22 cellular contexts compared by ENCODE assay signal in the genomic region with DNA sequence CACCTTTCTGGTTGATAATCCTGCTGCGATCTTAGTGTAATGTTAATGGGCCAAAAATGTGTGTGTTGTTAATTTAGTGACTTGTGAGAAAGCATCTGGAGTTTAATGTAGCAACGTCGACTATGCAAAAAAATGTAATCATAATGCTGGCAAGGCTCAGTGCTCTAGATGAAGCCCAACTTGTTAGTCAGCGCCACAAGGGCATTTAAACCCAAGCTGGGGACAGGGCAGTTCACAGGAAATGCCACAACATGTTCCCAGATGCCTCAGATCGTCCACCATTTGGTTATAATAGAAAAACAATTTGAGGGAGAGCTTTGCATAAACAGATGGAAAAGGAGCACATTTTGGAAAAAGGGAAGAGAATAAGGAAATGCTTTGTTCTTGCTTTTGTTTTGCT.
A peak's percentile ranks its signal among the peaks of the same experiment; 100 is the strongest.
DNase-seq lines count a peak whose midpoint lies in the region; ATAC-seq, FAIRE-seq and TF ChIP-seq lines count a peak whose summit lies in the region.
"Had no signal": no experiment of that assay in that cellular context is flagged by ENCODE, and none has a peak within 500 bp of the region (broad histone marks: within the 10 kb centered on the region; RNA-seq: fewer than 3 reads in every experiment).

No MANE protein-coding gene starts in this region.

- 0 out of 2 replicates have a peak, but pooled peaks cover under 1% of the 10 kb centered on the region for H3K4me1 ChIP-seq in H9 (ENCODE audit: insufficient read depth, low read length)
- H3K4me1 ChIP-seq: BLaER1, HAP-1 had no signal

- H3K4ac ChIP-seq in H9 (ENCODE audit: low read depth, low read length), result no peak overlapping the region

- no peak overlapping the region for H2AK5ac ChIP-seq in H9 (ENCODE audit: insufficient read length, low read length)

- no peak overlapping the region for H4K5ac ChIP-seq in H9 (ENCODE audit: insufficient read length, low read depth, low read length)

- no peak overlapping the region for H3K4me2 ChIP-seq in H9 (ENCODE audit: insufficient read depth, insufficient read length, low read length)
- H3K4me2 ChIP-seq: BLaER1, PC-9 had no signal

- no peaks in the 10 kb centered on the region for H3K27me3 Mint-ChIP-seq in glutamatergic neuron (ENCODE audit: unreplicated experiment)
- no peaks in the 10 kb centered on the region for H3K27me3 Mint-ChIP-seq in H9 (ENCODE audit: low read depth)

- H3K79me2 ChIP-seq in H9 (ENCODE audit: insufficient read depth, low read length), result no peaks in the 10 kb centered on the region

- no peak for ATAC-seq in left lobe of liver
- ATAC-seq in left ventricle myocardium superior, result no peak

- H3K14ac ChIP-seq in H9 (ENCODE audit: insufficient read depth, low read length), result no peak overlapping the region

- WGBS in H9 (ENCODE audit: extremely low coverage, insufficient read length, low lambda C conversion rate), result no CpG with 5 or more reads among the region's 5 CpGs

- no peak overlapping the region for H3K4me3 Mint-ChIP-seq in glutamatergic neuron (ENCODE audit: unreplicated experiment)
- H3K4me3 Mint-ChIP-seq in H9, result no peak overlapping the region; a peak in 1 of 5 replicates
- H3K4me3 Mint-ChIP-seq: CD4-positive, alpha-beta memory T cell had no signal

- peak overlapping the region; percentile 4 for H3K27ac Mint-ChIP-seq in glutamatergic neuron (ENCODE audit: unreplicated experiment)
- no peak overlapping the region; a peak in 1 of 7 replicates for H3K27ac Mint-ChIP-seq in H9
- H3K27ac Mint-ChIP-seq: CD4-positive, alpha-beta memory T cell had no signal

- H3K36me3 Mint-ChIP-seq in glutamatergic neuron (ENCODE audit: unreplicated experiment), result no peaks in the 10 kb centered on the region
- no peaks in the 10 kb centered on the region for H3K36me3 Mint-ChIP-seq in H9 (ENCODE audit: insufficient read depth in 1 of 3, low read depth in 3 of 3)
- H3K36me3 Mint-ChIP-seq: CD4-positive, alpha-beta memory T cell had no signal

- no peak overlapping the region for H2BK120ac ChIP-seq in H9 (ENCODE audit: low read depth, low read length, poor library complexity, severe bottlenecking)

- H3K4me1 Mint-ChIP-seq in glutamatergic neuron (ENCODE audit: low read depth, unreplicated experiment), result no peaks in the 10 kb centered on the region
- H3K4me1 Mint-ChIP-seq in H9, result peaks cover 6 to 14% of the 10 kb centered on the region in 2 experiments
- H3K4me1 Mint-ChIP-seq: CD4-positive, alpha-beta memory T cell had no signal

- H3K27me3 ChIP-seq in bronchial epithelial cell (ENCODE audit: control insufficient read depth, insufficient read depth, low read length), result no peaks in the 10 kb centered on the region
- H3K27me3 ChIP-seq in H9 (ENCODE audit: insufficient read depth, low read length), result no peaks in the 10 kb centered on the region
- H3K27me3 ChIP-seq: BLaER1 had no signal

- H3K79me1 ChIP-seq in H9 (ENCODE audit: insufficient read depth, low read depth, low read length, poor library complexity, severe bottlenecking), result no peaks in the 10 kb centered on the region

- H4K20me1 ChIP-seq in H9 (ENCODE audit: control insufficient read depth, insufficient read depth, insufficient read length), result no peaks in the 10 kb centered on the region
- H4K20me1 ChIP-seq: BLaER1 had no signal

- no peak overlapping the region for H2BK15ac ChIP-seq in H9 (ENCODE audit: low read depth, low read length)

- H3K4me3 ChIP-seq in bronchial epithelial cell (ENCODE audit: low read depth, low read length), result no peak overlapping the region
- H3K4me3 ChIP-seq: BLaER1, HAP-1, PC-9 had no signal

- H3K56ac ChIP-seq in H9 (ENCODE audit: insufficient read length, low read depth, low read length), result no peak overlapping the region

- H3K36me3 ChIP-seq in bronchial epithelial cell (ENCODE audit: control insufficient read depth, insufficient read depth, low read length), result no peaks in the 10 kb centered on the region
- H3K36me3 ChIP-seq: BLaER1, HAP-1 had no signal

- H2BK5ac ChIP-seq in H9 (ENCODE audit: insufficient read length, low read length), result no peak overlapping the region

- DNase-seq in AG08395 (ENCODE audit: low spot score), result peak; percentile 58
- DNase-seq in GM04504 (ENCODE audit: low read depth), result peak; percentile 29
- DNase-seq in bronchial epithelial cell (ENCODE audit: low read depth), result peak; percentile 56
- no peak for DNase-seq in glutamatergic neuron
- no peak for DNase-seq in left lobe of liver (ENCODE audit: low spot score)
- DNase-seq in left ventricle myocardium superior, result no peak
- no peak for DNase-seq in H9
- DNase-seq in anterior cingulate cortex (lab: John Stamatoyannopoulos, UW), result no peak
- DNase-seq: 8988T; CD4-positive, alpha-beta memory T cell; DMS153; IMR-90; NCI-H1436 treated with DMSO at 0.1 percent for 48 hours; NCI-H2029; NCI-H345; NCI-H524 treated with DMSO at 0.1 percent for 48 hours; PC-9; SIG-M5 had no signal

- TF ChIP-seq CTCF in bronchial epithelial cell (IDR thresholded peaks at IDR 0.05; ENCODE audit: insufficient read depth, low read length, severe bottlenecking) (no peak), glutamatergic neuron (IDR thresholded peaks at IDR 0.05; ENCODE audit: partially characterized antibody, unreplicated experiment) (no peak), H9 (conservative IDR thresholded peaks at IDR 0.05) (no peak)

- no peak overlapping the region for H3K9ac ChIP-seq in H9 (ENCODE audit: extremely low read depth, insufficient read length, low read length)
- H3K9ac ChIP-seq: BLaER1 had no signal

- H3K18ac ChIP-seq in H9 (ENCODE audit: insufficient read length, low read depth, low read length), result no peak overlapping the region

- intact Hi-C loops in left ventricle myocardium superior (cut with micrococcal nuclease), result no loop called here

- H2BK12ac ChIP-seq in H9 (ENCODE audit: insufficient read length, low read depth, low read length), result no peak overlapping the region

- no peak overlapping the region for H3K27ac ChIP-seq in H9 (ENCODE audit: insufficient read length, low read depth, low read length)
- H3K27ac ChIP-seq: BLaER1, HL-60, PC-9, RWPE1 had no signal

- H3K23ac ChIP-seq in H9 (ENCODE audit: insufficient read length, low read depth, low read length), result no peak overlapping the region

- H3K9me3 Mint-ChIP-seq in glutamatergic neuron (ENCODE audit: unreplicated experiment) (no peaks in the 10 kb centered on the region), H9 (no peaks in the 10 kb centered on the region)

- H3K23me2 ChIP-seq in H9 (ENCODE audit: insufficient read length, low read depth, low read length, poor library complexity, severe bottlenecking), result no peaks in the 10 kb centered on the region

- no peaks in the 10 kb centered on the region for H3K9me3 ChIP-seq in H9 (ENCODE audit: control insufficient read depth, low read depth, low read length)
- H3K9me3 ChIP-seq: BLaER1, HAP-1 had no signal

- FAIRE-seq in bronchial epithelial cell (lab: Jason Lieb, UNC), result no peak

- no peak overlapping the region for H3T11ph ChIP-seq in H9 (ENCODE audit: low read length)

- no peak overlapping the region for H4K91ac ChIP-seq in H9 (ENCODE audit: insufficient read length, low read depth, low read length)

- H4K8ac ChIP-seq in H9 (replicated peaks; ENCODE audit: insufficient read length, low read depth, low read length), result no peak overlapping the region

- no peak overlapping the region for H2AFZ ChIP-seq in H9 (ENCODE audit: low read length)
- H2AFZ ChIP-seq: PC-9 had no signal

- no peak overlapping the region for H2BK20ac ChIP-seq in H9 (ENCODE audit: low read depth, low read length, poor library complexity, severe bottlenecking)

Comparison
In these comparisons a context has a peak if more than half of its experiments do, and no peak if none do; other contexts are left out.
1. DNase-seq: peak in AG08395 (single experiment), GM04504 (single experiment) and bronchial epithelial cell (single experiment); none in glutamatergic neuron (single experiment), left lobe of liver (single experiment), left ventricle myocardium superior (single experiment), H9 (single experiment) and anterior cingulate cortex (0 of 58).